In the genomic region with DNA sequence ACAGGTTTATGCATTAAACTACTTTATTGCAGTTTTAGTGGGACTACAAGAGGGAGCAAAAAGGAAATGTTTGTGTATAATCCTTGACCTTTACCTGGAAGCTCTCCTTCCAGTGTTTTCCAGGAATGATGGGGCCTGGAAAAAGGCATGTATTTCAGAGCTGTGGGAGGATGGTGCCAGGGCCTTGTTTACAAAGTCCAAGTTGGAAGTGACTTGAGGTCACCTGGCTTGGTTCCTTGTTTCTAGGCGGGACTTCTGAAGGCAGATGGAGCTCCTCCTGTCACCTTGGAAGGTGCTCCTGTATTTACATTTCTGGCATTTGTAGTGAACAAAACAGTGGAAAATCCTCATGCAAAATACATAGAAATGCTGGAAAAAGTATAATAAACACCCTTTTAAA, we compare ENCODE assay signal across 19 cellular contexts. TPM values are rescaled to one million over a fixed set of nuclear protein-coding genes. Genes with fewer than 3 reads are reported as not detected.
DNase-seq lines count a peak whose midpoint lies in the region; ATAC-seq, FAIRE-seq and TF ChIP-seq lines count a peak whose summit lies in the region.
"Had no signal": no experiment of that assay in that cellular context is flagged by ENCODE, and none has a peak within 500 bp of the region (broad histone marks: within the 10 kb centered on the region; RNA-seq: fewer than 3 reads in every experiment).

No MANE protein-coding gene starts in this region.

- POLR2A ChIA-PET in HepG2 (lab: Yijun Ruan, JAX) = no interaction called here

- H3K36me3 ChIP-seq in HepG2 (replicated peaks in 1 of 2; ENCODE audit: control insufficient read depth in 1 of 2, insufficient read depth in 2 of 2, low read length in 2 of 2) (0 out of 5 replicates have a peak, but pooled peaks cover 0 to 2% of the 10 kb centered on the region in 2 experiments), psoas muscle (ENCODE audit: insufficient read depth in 1 of 2, low read depth in 1 of 2) (no peaks in the 10 kb centered on the region), lower lobe of right lung (no peaks in the 10 kb centered on the region)

- no TSS peak for BruUV-seq in HepG2 (replicated peaks; lab: Mats Ljungman, UMichigan)

- no peak overlapping the region for H2AFZ ChIP-seq in HepG2 (ENCODE audit: low read length)

- H3K36me3 Mint-ChIP-seq in activated naive CD4-positive, alpha-beta T cell treated with anti-CD3 and anti-CD28 coated beads, Interleukin-2, amount 50 U/mL, for 72 hours = peaks cover 20 to 41% of the 10 kb centered on the region in 2 donors

- in situ Hi-C loops in HepG2 (cut with HindIII; ENCODE audit: extremely low pct_ligation_motif_present, low pct_unique_long_range_greater_than_20kb) = loop anchor here (25.0 kb wide), 1 partner anchor 332 kb away; a partner anchor contains a TSS

- DNase-seq in cerebellar nuclear complex (lab: John Stamatoyannopoulos, UW) = peak; percentile 37 to 76
- no peak for DNase-seq in HepG2 (ENCODE audit: low spot score)
- DNase-seq in psoas muscle = no peak
- DNase-seq in effector CD8-positive, alpha-beta T cell (lab: John Stamatoyannopoulos, UW) = no peak
- DNase-seq in HuH-7.5 (ENCODE audit: low spot score) = no peak
- DNase-seq in lower lobe of right lung = no peak
- no peak for DNase-seq in activated naive CD4-positive, alpha-beta T cell treated with anti-CD3 and anti-CD28 coated beads, Interleukin-2, amount 50 U/mL, for 72 hours (ENCODE audit: low spot score in 2 of 2)
- DNase-seq: 8988T; CD4-positive, CD25-positive, alpha-beta regulatory T cell; DMS53; NCI-H1417; NCI-H187 treated with DMSO at 0.1 percent for 48 hours; NCI-H2227 treated with DMSO at 0.1 percent for 48 hours; NCI-H510A treated with DMSO at 0.1 percent for 48 hours; NCI-H774; SHP77 had no signal

- H3K27ac ChIP-seq in C4-2B (peak overlapping the region; percentile 36; the same call in 1 of the 2 replicates), HepG2 (ENCODE audit: extremely low read length, insufficient read depth, low read length) (no peak overlapping the region), psoas muscle (peak overlapping the region; percentile 23), lower lobe of right lung (no peak overlapping the region)
- H3K27ac ChIP-seq: KMS-11 had no signal

- ATAC-seq in HepG2 = no peak
- peak in 3 of 4 donors; percentile 38 to 62 (median 44) for ATAC-seq in psoas muscle
- ATAC-seq in lower lobe of right lung = no peak
- no peak for ATAC-seq in activated naive CD4-positive, alpha-beta T cell treated with anti-CD3 and anti-CD28 coated beads, Interleukin-2, amount 50 U/mL, for 72 hours

- TF ChIP-seq EP300 in HepG2 (IDR thresholded peaks at IDR 0.05; ENCODE audit: low read depth in 2 of 2, low read length in 2 of 2) (no peak), HepG2 (CRISPR knock-in tag; IDR thresholded peaks at IDR 0.05; ENCODE audit: borderline replicate concordance) (no peak)

- no peak overlapping the region for H3K4me2 ChIP-seq in HepG2 (ENCODE audit: low read depth, low read length)
- H3K4me2 ChIP-seq: KMS-11 had no signal

- FAIRE-seq in HepG2 (lab: Jason Lieb, UNC) = no peak

- H3K9me3 ChIP-seq in HepG2 (ENCODE audit: low read length) (peaks cover 17% of the 10 kb centered on the region), psoas muscle (no peaks in the 10 kb centered on the region), lower lobe of right lung (peaks cover 4% of the 10 kb centered on the region)

- H3K79me2 ChIP-seq in HepG2 (ENCODE audit: insufficient read depth, low read length) = peaks cover 75% of the 10 kb centered on the region

- intact Hi-C loops in HepG2 (cut with micrococcal nuclease; ENCODE audit: unreplicated experiment) (no loop called here), psoas muscle (cut with DNase I) (no loop called here), lower lobe of right lung (cut with DNase I) (no loop called here)

- H3K4me3 ChIP-seq in HepG2 (replicated peaks in 1 of 3; ENCODE audit: insufficient read depth in 1 of 3, low read depth in 2 of 3, low read length in 3 of 3) = no peak overlapping the region
- H3K4me3 ChIP-seq in psoas muscle = no peak overlapping the region
- H3K4me3 ChIP-seq in lower lobe of right lung = no peak overlapping the region

- no peak for TF ChIP-seq RAD21 in HepG2 (CRISPR knock-in tag; IDR thresholded peaks at IDR 0.05)

- WGBS in HepG2 (ENCODE audit: low lambda C conversion rate) = 100% methylated on average over 1 of the region's 1 CpG
- 14 to 42% (median 23%) methylated on average over 1 of the region's 1 CpG for WGBS in psoas muscle, 3 donors

- no peak for TF ChIP-seq CTCF in C4-2B (conservative IDR thresholded peaks at IDR 0.05)
- TF ChIP-seq CTCF in HepG2 (CRISPR knock-in tag; IDR thresholded peaks at IDR 0.05) = no peak
- TF ChIP-seq CTCF in psoas muscle (IDR thresholded peaks at IDR 0.05) = no peak
- TF ChIP-seq CTCF in lower lobe of right lung (IDR thresholded peaks at IDR 0.05) = no peak

- no peak overlapping the region for H3K9ac ChIP-seq in HepG2 (ENCODE audit: insufficient read depth, low read depth, low read length)
- H3K9ac ChIP-seq: KMS-11 had no signal

- H3K27me3 ChIP-seq in HepG2 (ENCODE audit: control insufficient read depth in 1 of 2, insufficient read depth in 2 of 2, low read length in 2 of 2) = no peaks in the 10 kb centered on the region
- H3K27me3 ChIP-seq in psoas muscle (ENCODE audit: insufficient read depth in 3 of 3, low read length in 2 of 3) = no peaks in the 10 kb centered on the region
- H3K27me3 ChIP-seq in lower lobe of right lung (ENCODE audit: low read depth) = no peaks in the 10 kb centered on the region

- no peak for TF ChIP-seq POLR2A in HepG2 (IDR thresholded peaks at IDR 0.05; ENCODE audit: insufficient read depth in 1 of 2, low read depth in 2 of 2, low read length in 2 of 2)

- peaks cover 27% of the 10 kb centered on the region for H3K4me1 ChIP-seq in HepG2 (ENCODE audit: insufficient read depth, low read length)
- peaks cover 54% of the 10 kb centered on the region for H3K4me1 ChIP-seq in psoas muscle
- H3K4me1 ChIP-seq in lower lobe of right lung = peaks cover 22% of the 10 kb centered on the region

- H4K20me1 ChIP-seq in HepG2 (ENCODE audit: insufficient read depth, low read length) = peaks cover 21% of the 10 kb centered on the region

- CTCF ChIA-PET in HepG2 (lab: Yijun Ruan, JAX; ENCODE audit: low intra/inter-chr PET ratio, low total read pairs) = no interaction called here

- H3K9me3 Mint-ChIP-seq in activated naive CD4-positive, alpha-beta T cell treated with anti-CD3 and anti-CD28 coated beads, Interleukin-2, amount 50 U/mL, for 72 hours = peaks cover 23 to 27% of the 10 kb centered on the region in 2 donors

- H3K27ac Mint-ChIP-seq in activated naive CD4-positive, alpha-beta T cell treated with anti-CD3 and anti-CD28 coated beads, Interleukin-2, amount 50 U/mL, for 72 hours = no peak overlapping the region
- H3K27ac Mint-ChIP-seq: B cell had no signal

RNA-seq across cellular contexts. Expression of a gene that starts 15.1 kb away (rescaled TPM):
- 10.0 and 11.3 TPM in 2 replicates for total RNA-seq in HepG2 (2016; rRNA removed; fragmentation: Illumina TruSeq; extraction: Trizol)
- 1.9 and 2.3 TPM in 2 replicates for total RNA-seq in HepG2 (2016; cell fraction: cytosol; rRNA removed; fragmentation: Illumina TruSeq; extraction: Trizol; ENCODE audit: low read depth)
- 9.6 and 10.5 TPM in 2 replicates for total RNA-seq in HepG2 (2016; cell fraction: insoluble cytoplasmic fraction; rRNA removed; fragmentation: Illumina TruSeq; extraction: Trizol)
- 6.0 TPM in 2 replicates for total RNA-seq in HepG2 (2016; cell fraction: membrane; rRNA removed; fragmentation: Illumina TruSeq; extraction: Trizol)
- 11.7 and 13.1 TPM in 2 replicates for total RNA-seq in HepG2 (2016; cell fraction: nucleus; rRNA removed; fragmentation: Illumina TruSeq; extraction: Trizol)
- polyA plus RNA-seq in HepG2 (2011; rRNA removed) = 12.0 and 12.7 TPM in 2 replicates
- polyA plus RNA-seq in HepG2 (2011; cell fraction: cytosol; rRNA removed) = 9.0 and 9.9 TPM in 2 replicates
- 15.0 and 15.2 TPM in 2 replicates for polyA plus RNA-seq in HepG2 (2011; cell fraction: nucleus; rRNA removed)
- 9.9 and 12.0 TPM in 2 replicates for polyA plus RNA-seq in HepG2 (2012)
- polyA plus RNA-seq in HepG2 (2016; cell fraction: cytosol; fragmentation: Illumina TruSeq; extraction: Trizol; ENCODE audit: low read depth) = 2.7 and 2.9 TPM in 2 replicates
- polyA plus RNA-seq in HepG2 (2016; cell fraction: insoluble cytoplasmic fraction; fragmentation: Illumina TruSeq; extraction: Trizol; ENCODE audit: low read depth) = 5.1 and 5.5 TPM in 2 replicates
- 3.4 and 4.2 TPM in 2 replicates for polyA plus RNA-seq in HepG2 (2016; cell fraction: membrane; fragmentation: Illumina TruSeq; extraction: Trizol; ENCODE audit: low read depth)
- polyA plus RNA-seq in HepG2 (2016; cell fraction: nucleus; fragmentation: Illumina TruSeq; extraction: Trizol; ENCODE audit: insufficient read depth, low read depth) = 8.4 and 8.5 TPM in 2 replicates
- polyA minus RNA-seq in HepG2 (2011; rRNA and poly(A)+ RNA removed; ENCODE audit: low replicate concordance) = 23.0 and 122 TPM in 2 replicates
- polyA minus RNA-seq in HepG2 (2011; cell fraction: cytosol; rRNA and poly(A)+ RNA removed) = 32.7 and 38.7 TPM in 2 replicates
- polyA minus RNA-seq in HepG2 (2011; cell fraction: nucleus; rRNA and poly(A)+ RNA removed) = 27.8 and 34.2 TPM in 2 replicates
- total RNA-seq in psoas muscle = 10 to 100 TPM in 1 of 4 donors, 1 to 10 TPM in 3; 3.4 to 11.9 (median 6.9) TPM
- 1 to 10 TPM in 1 of 3 donors, under 1 TPM in 2; 0.59 to 1.6 (median 0.94) TPM for polyA plus RNA-seq in psoas muscle
- 8.2 TPM for total RNA-seq in lower lobe of right lung
- 1 to 10 TPM; 7.9 to 8.4 TPM for total RNA-seq in activated naive CD4-positive, alpha-beta T cell treated with anti-CD3 and anti-CD28 coated beads, Interleukin-2, amount 50 U/mL, for 72 hours

RNA-seq across cellular contexts. Expression of a gene that starts 27.3 kb away (rescaled TPM):
- total RNA-seq in HepG2 (2016; rRNA removed; fragmentation: Illumina TruSeq; extraction: Trizol) (7.2 and 9.5 TPM in 2 replicates), psoas muscle (10 to 100 TPM in 1 of 4 donors, 1 to 10 TPM in 3; 2.9 to 14.5 (median 6.1) TPM), lower lobe of right lung (12.3 TPM)
- total RNA-seq in HepG2 (2016; cell fraction: cytosol; rRNA removed; fragmentation: Illumina TruSeq; extraction: Trizol; ENCODE audit: low read depth) = 2.4 and 3.2 TPM in 2 replicates
- 9.4 and 10.0 TPM in 2 replicates for total RNA-seq in HepG2 (2016; cell fraction: insoluble cytoplasmic fraction; rRNA removed; fragmentation: Illumina TruSeq; extraction: Trizol)
- total RNA-seq in HepG2 (2016; cell fraction: membrane; rRNA removed; fragmentation: Illumina TruSeq; extraction: Trizol) = 4.3 and 4.9 TPM in 2 replicates
- total RNA-seq in HepG2 (2016; cell fraction: nucleus; rRNA removed; fragmentation: Illumina TruSeq; extraction: Trizol) = 11.9 and 12.3 TPM in 2 replicates
- polyA plus RNA-seq in HepG2 (2011; rRNA removed) (5.5 TPM in 2 replicates), psoas muscle (1 to 10 TPM; 3.2 to 5.4 (median 3.3) TPM)
- 2.0 and 3.0 TPM in 2 replicates for polyA plus RNA-seq in HepG2 (2011; cell fraction: cytosol; rRNA removed)
- polyA plus RNA-seq in HepG2 (2011; cell fraction: nucleus; rRNA removed) = 11.4 and 19.7 TPM in 2 replicates
- polyA plus RNA-seq in HepG2 (2012) = 3.4 and 5.4 TPM in 2 replicates
- polyA plus RNA-seq in HepG2 (2016; cell fraction: cytosol; fragmentation: Illumina TruSeq; extraction: Trizol; ENCODE audit: low read depth) = 0.79 and 1.1 TPM in 2 replicates
- 8.8 and 9.2 TPM in 2 replicates for polyA plus RNA-seq in HepG2 (2016; cell fraction: insoluble cytoplasmic fraction; fragmentation: Illumina TruSeq; extraction: Trizol; ENCODE audit: low read depth)
- polyA plus RNA-seq in HepG2 (2016; cell fraction: membrane; fragmentation: Illumina TruSeq; extraction: Trizol; ENCODE audit: low read depth) = 2.3 and 2.8 TPM in 2 replicates
- 25.1 and 25.9 TPM in 2 replicates for polyA plus RNA-seq in HepG2 (2016; cell fraction: nucleus; fragmentation: Illumina TruSeq; extraction: Trizol; ENCODE audit: insufficient read depth, low read depth)
- polyA minus RNA-seq in HepG2 (2011; rRNA and poly(A)+ RNA removed; ENCODE audit: low replicate concordance) = 5.4 and 6.5 TPM in 2 replicates
- polyA minus RNA-seq in HepG2 (2011; cell fraction: cytosol; rRNA and poly(A)+ RNA removed) = 1.8 and 2.0 TPM in 2 replicates
- polyA minus RNA-seq in HepG2 (2011; cell fraction: nucleus; rRNA and poly(A)+ RNA removed) = 15.5 and 17.5 TPM in 2 replicates
- total RNA-seq in activated naive CD4-positive, alpha-beta T cell treated with anti-CD3 and anti-CD28 coated beads, Interleukin-2, amount 50 U/mL, for 72 hours = 10 to 100 TPM; 22.0 to 22.8 TPM

Comparison
In these comparisons a context has a peak if more than half of its experiments do, and no peak if none do; other contexts are left out.
1. H3K27ac ChIP-seq: peak in C4-2B (single experiment) and psoas muscle (single experiment); none in HepG2 (single experiment) and lower lobe of right lung (single experiment).
2. DNase-seq: peak in cerebellar nuclear complex (2 of 2); none in HepG2 (single experiment), psoas muscle (0 of 2), effector CD8-positive, alpha-beta T cell (single experiment), HuH-7.5 (single experiment), lower lobe of right lung (single experiment) and activated naive CD4-positive, alpha-beta T cell treated with anti-CD3 and anti-CD28 coated beads, Interleukin-2, amount 50 U/mL, for 72 hours (0 of 2).
3. ATAC-seq: peak in psoas muscle (3 of 4); none in HepG2 (single experiment), lower lobe of right lung (0 of 2) and activated naive CD4-positive, alpha-beta T cell treated with anti-CD3 and anti-CD28 coated beads, Interleukin-2, amount 50 U/mL, for 72 hours (0 of 2).